ENCODE assay signal across 9 cellular contexts in genomic region chr11:96339704-96340554, GRCh38.
A peak's percentile ranks its signal among the peaks of the same experiment; 100 is the strongest.
DNase-seq lines count a peak whose midpoint lies in the region; FAIRE-seq and TF ChIP-seq lines count a peak whose summit lies in the region.
"Had no signal": no experiment of that assay in that cellular context is flagged by ENCODE, and none has a peak within 500 bp of the region (broad histone marks: within the 10 kb centered on the region; RNA-seq: fewer than 3 reads in every experiment).

No MANE protein-coding gene starts in this region.

- H3K36me3 Mint-ChIP-seq in dendritic cell treated with granulocyte-macrophage colony-stimulating factor and Interleukin-4, amounts not matched to agents 40 ng/mL and 50 ng/mL, for 4 days (ENCODE audit: low read depth): peaks cover 15% of the 10 kb centered on the region
- peaks cover 5% of the 10 kb centered on the region for H3K36me3 Mint-ChIP-seq in nephron progenitor cell (ENCODE audit: low read depth)

- H3K27ac ChIP-seq in OCI-LY1 (ENCODE audit: low read depth, low read length, poor library complexity, severe bottlenecking): peak overlapping the region; percentile 59

- no peaks in the 10 kb centered on the region for H3F3A ChIP-seq in OCI-LY1 (ENCODE audit: insufficient read depth, low read length)

- peak overlapping the region; percentile 73 for H3K4me2 ChIP-seq in OCI-LY1 (ENCODE audit: low read length)

- peak overlapping the region; percentile 96 for H3K27ac Mint-ChIP-seq in dendritic cell treated with granulocyte-macrophage colony-stimulating factor and Interleukin-4, amounts not matched to agents 40 ng/mL and 50 ng/mL, for 4 days
- peak overlapping the region; percentile 10 for H3K27ac Mint-ChIP-seq in nephron progenitor cell

- H3K27me3 ChIP-seq in OCI-LY1 (ENCODE audit: insufficient read depth, low read length): no peaks in the 10 kb centered on the region

- peaks cover 8% of the 10 kb centered on the region for H3K27me3 Mint-ChIP-seq in dendritic cell treated with granulocyte-macrophage colony-stimulating factor and Interleukin-4, amounts not matched to agents 40 ng/mL and 50 ng/mL, for 4 days
- peaks cover 3% of the 10 kb centered on the region for H3K27me3 Mint-ChIP-seq in nephron progenitor cell (ENCODE audit: low read depth, poor library complexity)

- TF ChIP-seq CTCF in AG09309 (IDR thresholded peaks at IDR 0.05; ENCODE audit: control insufficient read depth, insufficient read depth, low read depth, low read length, missing control alignments): no peak
- TF ChIP-seq CTCF in OCI-LY1 (IDR thresholded peaks at IDR 0.05; ENCODE audit: low read length): no peak
- no peak for TF ChIP-seq CTCF in nephron progenitor cell (IDR thresholded peaks at IDR 0.05)
- no peak for TF ChIP-seq CTCF in D721Med (IDR thresholded peaks at IDR 0.05; ENCODE audit: insufficient read depth, missing control alignments)

- DNase-seq in AG09309 (ENCODE audit: low read depth) (no peak), nephron progenitor cell (no peak), activated gamma-delta T cell treated with Interleukin-2 at 50 U/mL for 16 hours (no peak), amniotic stem cell (lab: John Stamatoyannopoulos, UW) (no peak), NCI-H2107 (lab: John Stamatoyannopoulos, UW) (no peak), D721Med (ENCODE audit: insufficient read length, low spot score) (no peak)
- DNase-seq: NCI-H1436 had no signal

- peaks cover 71% of the 10 kb centered on the region for H3K4me1 Mint-ChIP-seq in dendritic cell treated with granulocyte-macrophage colony-stimulating factor and Interleukin-4, amounts not matched to agents 40 ng/mL and 50 ng/mL, for 4 days (ENCODE audit: low read depth)
- peaks cover 79% of the 10 kb centered on the region for H3K4me1 Mint-ChIP-seq in nephron progenitor cell

- H3K36me3 ChIP-seq in OCI-LY1 (ENCODE audit: insufficient read depth, low read length): no peaks in the 10 kb centered on the region

- no peak for FAIRE-seq in D721Med (lab: Jason Lieb, UNC)

- H2AFZ ChIP-seq in OCI-LY1 (ENCODE audit: low read length): no peak overlapping the region

- peak overlapping the region; percentile 49 for H3K4me3 ChIP-seq in AG09309 (ENCODE audit: control insufficient read depth, low read depth, low read length)
- peak overlapping the region; percentile 43 for H3K4me3 ChIP-seq in OCI-LY1 (ENCODE audit: low read depth, low read length, poor library complexity, severe bottlenecking)

- H3K79me2 ChIP-seq in OCI-LY1 (ENCODE audit: insufficient read depth, low read length): no peaks in the 10 kb centered on the region

- H3K4me1 ChIP-seq in OCI-LY1 (ENCODE audit: insufficient read depth, low read length, severe bottlenecking): peaks cover 63% of the 10 kb centered on the region

- intact Hi-C loops in dendritic cell treated with granulocyte-macrophage colony-stimulating factor and Interleukin-4, amounts not matched to agents 40 ng/mL and 50 ng/mL, for 4 days (cut with micrococcal nuclease): loop anchor here (5.0 kb wide), 2 partner anchors 38 to 98 kb away; no protein-coding TSS in a partner anchor

- H3K9me3 ChIP-seq in OCI-LY1 (ENCODE audit: low read length): no peaks in the 10 kb centered on the region

- peak overlapping the region; percentile 41; the same call in 1 of the 2 replicates for H3K9ac ChIP-seq in OCI-LY1 (ENCODE audit: low read length)

- H4K20me1 ChIP-seq in OCI-LY1 (ENCODE audit: insufficient read depth, low read length): no peaks in the 10 kb centered on the region

- H3K9me2 ChIP-seq in OCI-LY1 (ENCODE audit: low read depth, low read length): no peaks in the 10 kb centered on the region

- no peak overlapping the region for H3K4me3 Mint-ChIP-seq in dendritic cell treated with granulocyte-macrophage colony-stimulating factor and Interleukin-4, amounts not matched to agents 40 ng/mL and 50 ng/mL, for 4 days
- H3K4me3 Mint-ChIP-seq in nephron progenitor cell: peak overlapping the region; percentile 95

- no peaks in the 10 kb centered on the region for H3K9me3 Mint-ChIP-seq in dendritic cell treated with granulocyte-macrophage colony-stimulating factor and Interleukin-4, amounts not matched to agents 40 ng/mL and 50 ng/mL, for 4 days
- H3K9me3 Mint-ChIP-seq in nephron progenitor cell: no peaks in the 10 kb centered on the region
